Comparison of ENCODE assay signal across 10 cellular contexts in genomic region chr20:49603209-49603627, GRCh38. TPM values are rescaled to one million over a fixed set of nuclear protein-coding genes. Genes with fewer than 3 reads are reported as not detected.
DNase-seq lines count a peak whose midpoint lies in the region; ATAC-seq, FAIRE-seq and TF ChIP-seq lines count a peak whose summit lies in the region.
"Had no signal": no experiment of that assay in that cellular context is flagged by ENCODE, and none has a peak within 500 bp of the region (broad histone marks: within the 10 kb centered on the region; RNA-seq: fewer than 3 reads in every experiment).

No MANE protein-coding gene starts in this region.

- no peaks in the 10 kb centered on the region for H3K9me3 Mint-ChIP-seq in activated naive CD8-positive, alpha-beta T cell treated with anti-CD3 and anti-CD28 coated beads, Interleukin-2, amount 50 U/mL, for 24 hours
- H3K9me3 Mint-ChIP-seq in activated naive CD8-positive, alpha-beta T cell treated with anti-CD3 and anti-CD28 coated beads for 36 hours: peaks cover under 1% of the 10 kb centered on the region
- H3K9me3 Mint-ChIP-seq in glutamatergic neuron (ENCODE audit: unreplicated experiment): no peaks in the 10 kb centered on the region
- H3K9me3 Mint-ChIP-seq: activated naive CD8-positive, alpha-beta T cell treated with anti-CD3 and anti-CD28 coated beads, Interleukin-2, amount 10 ng/mL, durations not matched to agents 7 days and 5 days had no signal

- H3K27me3 Mint-ChIP-seq in activated naive CD8-positive, alpha-beta T cell treated with anti-CD3 and anti-CD28 coated beads, Interleukin-2, amount 50 U/mL, for 24 hours: peaks cover 1% of the 10 kb centered on the region
- H3K27me3 Mint-ChIP-seq in activated naive CD8-positive, alpha-beta T cell treated with anti-CD3 and anti-CD28 coated beads for 36 hours: peaks cover 20% of the 10 kb centered on the region
- no peaks in the 10 kb centered on the region for H3K27me3 Mint-ChIP-seq in glutamatergic neuron (ENCODE audit: unreplicated experiment)
- H3K27me3 Mint-ChIP-seq: activated naive CD8-positive, alpha-beta T cell treated with anti-CD3 and anti-CD28 coated beads, Interleukin-2, amount 10 ng/mL, durations not matched to agents 7 days and 5 days had no signal

- no peak overlapping the region for H3K4me3 Mint-ChIP-seq in activated naive CD8-positive, alpha-beta T cell treated with anti-CD3 and anti-CD28 coated beads, Interleukin-2, amount 50 U/mL, for 24 hours
- no peak overlapping the region for H3K4me3 Mint-ChIP-seq in activated naive CD8-positive, alpha-beta T cell treated with anti-CD3 and anti-CD28 coated beads for 36 hours
- H3K4me3 Mint-ChIP-seq in glutamatergic neuron (ENCODE audit: unreplicated experiment): no peak overlapping the region
- H3K4me3 Mint-ChIP-seq: activated naive CD8-positive, alpha-beta T cell treated with anti-CD3 and anti-CD28 coated beads, Interleukin-2, amount 10 ng/mL, durations not matched to agents 7 days and 5 days had no signal

- H3K36me3 ChIP-seq in upper lobe of right lung: no peaks in the 10 kb centered on the region
- no peaks in the 10 kb centered on the region for H3K36me3 ChIP-seq in kidney (ENCODE audit: control insufficient read depth in 1 of 2, insufficient read depth in 2 of 2, low read length in 2 of 2)

- peak; percentile 20 for DNase-seq in activated naive CD8-positive, alpha-beta T cell treated with anti-CD3 and anti-CD28 coated beads, Interleukin-2, amount 50 U/mL, for 24 hours
- no peak for DNase-seq in activated naive CD8-positive, alpha-beta T cell treated with anti-CD3 and anti-CD28 coated beads for 36 hours
- DNase-seq in SK-N-DZ (ENCODE audit: low spot score): peak; percentile 85
- peak; percentile 69 for DNase-seq in glutamatergic neuron
- DNase-seq in upper lobe of right lung: no peak
- DNase-seq in kidney: no peak
- DNase-seq in DMS79 (lab: John Stamatoyannopoulos, UW): no peak
- DNase-seq: activated naive CD8-positive, alpha-beta T cell treated with anti-CD3 and anti-CD28 coated beads, Interleukin-2, amount 10 ng/mL, durations not matched to agents 7 days and 5 days had no signal

- no peak overlapping the region for H3K27ac ChIP-seq in upper lobe of right lung
- H3K27ac ChIP-seq in kidney (ENCODE audit: low read depth in 2 of 2, low read length in 2 of 2): no peak overlapping the region

- no peak for FAIRE-seq in kidney (lab: Jason Lieb, UNC)

- H3K9ac ChIP-seq in kidney (ENCODE audit: low read length in 2 of 2): no peak overlapping the region

- no peak for ATAC-seq in activated naive CD8-positive, alpha-beta T cell treated with anti-CD3 and anti-CD28 coated beads, Interleukin-2, amount 50 U/mL, for 24 hours
- ATAC-seq in upper lobe of right lung (no peak), GM21619 (IDR thresholded peaks at IDR 0.05; ENCODE audit: unreplicated experiment) (no peak)

- H3K4me1 ChIP-seq in upper lobe of right lung (peaks cover 4% of the 10 kb centered on the region), kidney (ENCODE audit: control insufficient read depth in 1 of 2, insufficient read depth in 1 of 2, low read depth in 1 of 2, low read length in 2 of 2) (no peaks in the 10 kb centered on the region)

- no peaks in the 10 kb centered on the region for H3K9me3 ChIP-seq in upper lobe of right lung
- H3K9me3 ChIP-seq in kidney (ENCODE audit: control insufficient read depth in 1 of 2, low read length in 2 of 2): no peaks in the 10 kb centered on the region

- peaks cover 37% of the 10 kb centered on the region for H3K4me1 Mint-ChIP-seq in activated naive CD8-positive, alpha-beta T cell treated with anti-CD3 and anti-CD28 coated beads, Interleukin-2, amount 50 U/mL, for 24 hours
- H3K4me1 Mint-ChIP-seq in activated naive CD8-positive, alpha-beta T cell treated with anti-CD3 and anti-CD28 coated beads for 36 hours: peaks cover 2% of the 10 kb centered on the region
- no peaks in the 10 kb centered on the region for H3K4me1 Mint-ChIP-seq in glutamatergic neuron (ENCODE audit: low read depth, unreplicated experiment)

- no peak overlapping the region for H3K27ac Mint-ChIP-seq in activated naive CD8-positive, alpha-beta T cell treated with anti-CD3 and anti-CD28 coated beads, Interleukin-2, amount 50 U/mL, for 24 hours
- no peak overlapping the region for H3K27ac Mint-ChIP-seq in activated naive CD8-positive, alpha-beta T cell treated with anti-CD3 and anti-CD28 coated beads for 36 hours
- no peak overlapping the region for H3K27ac Mint-ChIP-seq in glutamatergic neuron (ENCODE audit: unreplicated experiment)
- H3K27ac Mint-ChIP-seq: activated naive CD8-positive, alpha-beta T cell treated with anti-CD3 and anti-CD28 coated beads, Interleukin-2, amount 10 ng/mL, durations not matched to agents 7 days and 5 days had no signal

- H3K27me3 ChIP-seq in upper lobe of right lung: no peaks in the 10 kb centered on the region

- TF ChIP-seq CTCF in glutamatergic neuron (IDR thresholded peaks at IDR 0.05; ENCODE audit: partially characterized antibody, unreplicated experiment) (no peak), upper lobe of right lung (IDR thresholded peaks at IDR 0.05) (peak; percentile 9), kidney (IDR thresholded peaks at IDR 0.05; ENCODE audit: borderline replicate concordance, extremely low read depth, insufficient read depth) (no peak)

- H3K4me3 ChIP-seq in upper lobe of right lung (no peak overlapping the region), kidney (ENCODE audit: low read length in 2 of 2) (no peak overlapping the region)
- H3K4me3 ChIP-seq: lung had no signal

- H3K36me3 Mint-ChIP-seq in activated naive CD8-positive, alpha-beta T cell treated with anti-CD3 and anti-CD28 coated beads, Interleukin-2, amount 50 U/mL, for 24 hours (ENCODE audit: low read depth): peaks cover 10% of the 10 kb centered on the region
- no peaks in the 10 kb centered on the region for H3K36me3 Mint-ChIP-seq in activated naive CD8-positive, alpha-beta T cell treated with anti-CD3 and anti-CD28 coated beads for 36 hours
- no peaks in the 10 kb centered on the region for H3K36me3 Mint-ChIP-seq in glutamatergic neuron (ENCODE audit: unreplicated experiment)

- intact Hi-C loops in upper lobe of right lung (cut with DNase I) (no loop called here), kidney (cut with DNase I) (no loop called here)

RNA-seq across cellular contexts. Expression of gene PTGIS, which starts 35.3 kb away (rescaled TPM):
- under 1 TPM; 0.04 to 0.08 TPM for total RNA-seq in activated naive CD8-positive, alpha-beta T cell treated with anti-CD3 and anti-CD28 coated beads for 36 hours
- 4.9 and 10.9 TPM in 2 replicates for polyA plus RNA-seq in SK-N-DZ (2014; cell fraction: cytosol; rRNA removed)
- 3.0 and 5.4 TPM in 2 replicates for polyA plus RNA-seq in SK-N-DZ (2014; cell fraction: nucleus; rRNA removed)
- total RNA-seq in glutamatergic neuron (ENCODE audit: unreplicated experiment): 0.12 TPM
- 42.1 TPM for total RNA-seq in upper lobe of right lung
- 24.1 TPM for total RNA-seq in kidney
- polyA plus RNA-seq in kidney (ENCODE audit: insufficient read depth, low read depth, low replicate concordance): 3.1 TPM

Comparison
In these comparisons a context has a peak if more than half of its experiments do, and no peak if none do; other contexts are left out.
1. DNase-seq: peak in activated naive CD8-positive, alpha-beta T cell treated with anti-CD3 and anti-CD28 coated beads, Interleukin-2, amount 50 U/mL, for 24 hours (single experiment), SK-N-DZ (single experiment) and glutamatergic neuron (single experiment); none in activated naive CD8-positive, alpha-beta T cell treated with anti-CD3 and anti-CD28 coated beads for 36 hours (single experiment), upper lobe of right lung (single experiment), kidney (single experiment) and DMS79 (single experiment).
2. RNA of gene PTGIS, which starts 35.3 kb away (total RNA-seq): 42.1 TPM in upper lobe of right lung (single experiment) and 24.1 TPM in kidney (single experiment); 0.12 TPM in glutamatergic neuron (single experiment) and 0.04 to 0.08 TPM in activated naive CD8-positive, alpha-beta T cell treated with anti-CD3 and anti-CD28 coated beads for 36 hours; every median in the first group is over 10 times any median in the second.